ENCODE assay signal across 17 cellular contexts in the genomic region with DNA sequence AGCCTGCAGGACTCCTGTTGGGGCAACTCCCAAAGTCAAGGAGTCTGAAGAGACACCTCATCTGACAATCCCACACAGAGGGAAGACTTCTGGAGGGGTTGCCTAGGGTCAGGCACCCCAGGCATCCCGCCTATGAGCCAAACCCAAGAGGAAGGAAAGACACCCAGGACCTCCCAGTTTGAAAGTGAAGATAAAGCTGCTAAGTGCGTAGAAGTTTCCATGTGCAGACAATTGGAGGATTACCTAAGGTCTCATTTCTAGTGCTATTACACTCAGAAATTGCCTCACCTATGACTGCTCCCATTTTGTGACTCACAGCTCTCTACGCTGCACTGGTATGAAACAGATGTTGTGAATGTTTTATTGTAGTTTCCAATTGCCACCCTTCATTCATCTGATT.
A peak's percentile ranks its signal among the peaks of the same experiment; 100 is the strongest.
DNase-seq lines count a peak whose midpoint lies in the region; ATAC-seq and TF ChIP-seq lines count a peak whose summit lies in the region.
"Had no signal": no experiment of that assay in that cellular context is flagged by ENCODE, and none has a peak within 500 bp of the region (broad histone marks: within the 10 kb centered on the region; RNA-seq: fewer than 3 reads in every experiment).

No MANE protein-coding gene starts in this region.

- H3K4me1 ChIP-seq in left lung (no peaks in the 10 kb centered on the region), SJCRH30 (no peaks in the 10 kb centered on the region), esophagus muscularis mucosa (peaks cover 0 to 53% (median 17%) of the 10 kb centered on the region in 4 donors)
- H3K4me1 ChIP-seq: neural progenitor cell had no signal

- H3K9me3 ChIP-seq in MG63 (no peaks in the 10 kb centered on the region), left lung (no peaks in the 10 kb centered on the region), SJCRH30 (replicated peaks) (no peaks in the 10 kb centered on the region), esophagus muscularis mucosa (no peaks in the 10 kb centered on the region)
- H3K9me3 ChIP-seq: heart right ventricle, stomach had no signal

- ATAC-seq in left lung = peak; percentile 47
- ATAC-seq: activated T-helper 17 cell treated with anti-CD3 and anti-CD28 coated beads, Interleukin-2, amount 50 U/mL, for 72 hours had no signal

- TF ChIP-seq POLR2A in esophagus muscularis mucosa (IDR thresholded peaks at IDR 0.05; ENCODE audit: low read depth) = no peak

- H3K4me3 ChIP-seq in MG63 = no peak overlapping the region
- H3K4me3 ChIP-seq in left lung = no peak overlapping the region
- no peak overlapping the region for H3K4me3 ChIP-seq in SJCRH30
- H3K4me3 ChIP-seq in esophagus muscularis mucosa = no peak overlapping the region
- H3K4me3 ChIP-seq: heart right ventricle, neural progenitor cell, stomach had no signal

- H3K27me3 ChIP-seq in MG63 = no peaks in the 10 kb centered on the region
- no peaks in the 10 kb centered on the region for H3K27me3 ChIP-seq in left lung
- H3K27me3 ChIP-seq in SJCRH30 = no peaks in the 10 kb centered on the region
- H3K27me3 ChIP-seq in esophagus muscularis mucosa = no peaks in the 10 kb centered on the region
- H3K27me3 ChIP-seq: neural progenitor cell, stomach had no signal

- H3K36me3 ChIP-seq in MG63 = no peaks in the 10 kb centered on the region
- H3K36me3 ChIP-seq in left lung = no peaks in the 10 kb centered on the region
- no peaks in the 10 kb centered on the region for H3K36me3 ChIP-seq in SJCRH30
- no peaks in the 10 kb centered on the region for H3K36me3 ChIP-seq in esophagus muscularis mucosa
- H3K36me3 ChIP-seq: heart right ventricle, neural progenitor cell, stomach had no signal

- H3K27ac ChIP-seq in left lung (no peak overlapping the region), SJCRH30 (no peak overlapping the region), esophagus muscularis mucosa (replicated peaks in 1 of 4) (peak overlapping the region in 1 of 4 donors; percentile 67)
- H3K27ac ChIP-seq: neural progenitor cell, stomach had no signal

- DNase-seq in Caki2 (ENCODE audit: low read depth) = peak; percentile 76
- DNase-seq in MG63 = peak; percentile 38
- DNase-seq in dedifferentiated amniotic fluid mesenchymal stem cell (ENCODE audit: extremely low spot score) = peak; percentile 56
- no peak for DNase-seq in left lung
- DNase-seq in activated CD4-positive, CD25-positive, alpha-beta regulatory T cell (lab: John Stamatoyannopoulos, UW) = no peak
- DNase-seq in SJCRH30 = no peak
- no peak for DNase-seq in esophagus muscularis mucosa (ENCODE audit: extremely low spot score)
- no peak for DNase-seq in activated CD4-positive, alpha-beta T cell treated with anti-CD3 and anti-CD28 coated beads for 4 hours
- DNase-seq: activated CD4-positive, alpha-beta T cell treated with anti-CD3 and anti-CD28 coated beads, Interleukin-2, amount 50 U/mL, for 4 hours; CD4-positive, CD25-positive, alpha-beta regulatory T cell; effector CD4-positive, alpha-beta T cell; heart right ventricle; NCI-H1092 treated with DMSO at 0.1 percent for 48 hours; OCI-M1; stomach had no signal

- intact Hi-C loops in left lung (cut with DNase I) (no loop called here), esophagus muscularis mucosa (cut with DNase I) (no loop called here)

- WGBS in esophagus muscularis mucosa = 84% methylated on average over 3 of the region's 3 CpGs

- TF ChIP-seq EP300 in esophagus muscularis mucosa (IDR thresholded peaks at IDR 0.05) = no peak

- TF ChIP-seq CTCF in left lung (IDR thresholded peaks at IDR 0.05) (no peak), esophagus muscularis mucosa (IDR thresholded peaks at IDR 0.05) (no peak)

- in situ Hi-C loops in Caki2 (cut with HindIII; ENCODE audit: low pct_unique_long_range_greater_than_20kb, low sequenced_read_pairs) = no loop called here

Comparison
In these comparisons a context has a peak if more than half of its experiments do, and no peak if none do; other contexts are left out.
1. DNase-seq: peak in Caki2 (single experiment), MG63 (single experiment) and dedifferentiated amniotic fluid mesenchymal stem cell (single experiment); none in left lung (0 of 2), activated CD4-positive, CD25-positive, alpha-beta regulatory T cell (0 of 4), SJCRH30 (0 of 2), esophagus muscularis mucosa (single experiment) and activated CD4-positive, alpha-beta T cell treated with anti-CD3 and anti-CD28 coated beads for 4 hours (0 of 2).